6 cellular contexts compared by ENCODE assay signal in genomic region chr2:74548285-74548918, GRCh38. TPM values are rescaled to one million over a fixed set of nuclear protein-coding genes. Genes with fewer than 3 reads are reported as not detected.
DNase-seq lines count a peak whose midpoint lies in the region; ATAC-seq and TF ChIP-seq lines count a peak whose summit lies in the region.

No MANE protein-coding gene starts in this region.

- POLR2A ChIA-PET in T-cell (lab: Charles Lee): no interaction called here

- H3F3A ChIP-seq in DOHH2 (ENCODE audit: control insufficient read depth, insufficient read depth): no peaks in the 10 kb centered on the region

- no peaks in the 10 kb centered on the region for H3K9me3 ChIP-seq in DOHH2 (ENCODE audit: control insufficient read depth, insufficient read depth, low read length)
- no peaks in the 10 kb centered on the region for H3K9me3 ChIP-seq in left lung

- no peak for DNase-seq in T-cell
- DNase-seq in left lung: no peak
- DNase-seq in activated CD4-positive, CD25-positive, alpha-beta regulatory T cell (lab: John Stamatoyannopoulos, UW): no peak
- DNase-seq in globus pallidus (ENCODE audit: low spot score): no peak

- no peaks in the 10 kb centered on the region for H3K9me2 ChIP-seq in DOHH2 (replicated peaks; ENCODE audit: control insufficient read depth, low read length)

- intact Hi-C loops in left lung (cut with DNase I): no loop called here

- peak overlapping the region in 1 of 2 donors; percentile 47 for H3K27ac Mint-ChIP-seq in T-cell

- no peaks in the 10 kb centered on the region for H3K36me3 Mint-ChIP-seq in T-cell

- CTCF ChIA-PET in T-cell (lab: Charles Lee): no interaction called here

- H3K27me3 ChIP-seq in DOHH2 (ENCODE audit: control insufficient read depth, low read length) (peaks cover 44% of the 10 kb centered on the region), left lung (no peaks in the 10 kb centered on the region)

- H3K4me1 ChIP-seq in DOHH2 (ENCODE audit: control insufficient read depth, low read length): peaks cover 16% of the 10 kb centered on the region
- peaks cover 5 to 29% of the 10 kb centered on the region in 2 donors for H3K4me1 ChIP-seq in left lung

- 0 out of 2 replicates have a peak overlapping the region, but pooled peaks have one; percentile 16 for H3K4me3 ChIP-seq in DOHH2 (ENCODE audit: low read length)
- peak overlapping the region; percentile 59 to 60 for H3K4me3 ChIP-seq in left lung

- ATAC-seq in T-cell (replicated peaks in 1 of 4) (no peak), left lung (no peak), HG03045 (IDR thresholded peaks at IDR 0.05; ENCODE audit: unreplicated experiment) (no peak)

- H3K4me2 ChIP-seq in DOHH2 (ENCODE audit: low read length): peak overlapping the region; percentile 27; the same call in 1 of the 2 replicates

- H3K36me3 ChIP-seq in DOHH2 (ENCODE audit: control insufficient read depth, low read length): no peaks in the 10 kb centered on the region
- no peaks in the 10 kb centered on the region for H3K36me3 ChIP-seq in left lung

- TF ChIP-seq CTCF in DOHH2 (IDR thresholded peaks at IDR 0.05; ENCODE audit: low read depth, low read length, poor library complexity, severe bottlenecking): no peak
- no peak for TF ChIP-seq CTCF in left lung (IDR thresholded peaks at IDR 0.05)

- H3K79me2 ChIP-seq in DOHH2 (ENCODE audit: control insufficient read depth, low read length): no peaks in the 10 kb centered on the region

- H3K4me1 Mint-ChIP-seq in T-cell: peaks cover 10 to 14% (median 11%) of the 10 kb centered on the region in 3 donors

- H3K27me3 Mint-ChIP-seq in T-cell: peaks cover 47 to 50% of the 10 kb centered on the region in 2 donors

- H3K9me3 Mint-ChIP-seq in T-cell: no peaks in the 10 kb centered on the region

- H3K4me3 Mint-ChIP-seq in T-cell: peak overlapping the region; percentile 58 to 78 (median 65)

- H3K27ac ChIP-seq in DOHH2 (ENCODE audit: low read depth, low read length) (no peak overlapping the region), left lung (peak overlapping the region; percentile 30 to 50)

- H4K20me1 ChIP-seq in DOHH2 (ENCODE audit: control insufficient read depth, insufficient read depth, low read depth, low read length): no peaks in the 10 kb centered on the region

RNA-seq across cellular contexts. Expression of gene LOXL3, which starts 5.3 kb away (rescaled TPM):
- total RNA-seq in T-cell (under 1 TPM in 4 of 5 donors, not detected in 1; 0.10 to 0.47 (median 0.38) TPM), left lung (10 to 100 TPM; 10.8 to 12.2 TPM)

RNA-seq across cellular contexts. Expression of gene DOK1, which starts 6.1 kb away (rescaled TPM):
- total RNA-seq in T-cell (10 to 100 TPM in 3 of 5 donors, 1 to 10 TPM in 2; 9.6 to 36.5 (median 33.0) TPM), left lung (10 to 100 TPM; 26.7 to 35.2 TPM)

RNA-seq across cellular contexts. Expression of gene HTRA2, which starts 18.7 kb away (rescaled TPM):
- total RNA-seq in T-cell (10 to 100 TPM; 25.1 to 45.2 (median 38.3) TPM), left lung (10 to 100 TPM; 29.4 to 36.6 TPM)

RNA-seq across cellular contexts. Expression of gene AUP1, which starts 18.9 kb away (rescaled TPM):
- 100 to 1,000 TPM; 144 to 167 (median 149) TPM for total RNA-seq in T-cell
- 100 to 1,000 TPM; 110 to 132 TPM for total RNA-seq in left lung

RNA-seq across cellular contexts. Expression of gene DQX1, which starts 22.4 kb away (rescaled TPM):
- under 1 TPM in 3 of 5 donors, not detected in 2; 0.33 to 0.76 (median 0.47) TPM for total RNA-seq in T-cell
- total RNA-seq in left lung: under 1 TPM; 0.24 to 0.26 TPM

Comparison
In these comparisons a context has a peak if more than half of its experiments do, and no peak if none do; other contexts are left out.
1. RNA of gene LOXL3, which starts 5.3 kb away (total RNA-seq): 10.8 to 12.2 TPM in left lung; 0.10 to 0.47 TPM in T-cell; every median in the first group is over 4 times any median in the second.